In the genomic region with DNA sequence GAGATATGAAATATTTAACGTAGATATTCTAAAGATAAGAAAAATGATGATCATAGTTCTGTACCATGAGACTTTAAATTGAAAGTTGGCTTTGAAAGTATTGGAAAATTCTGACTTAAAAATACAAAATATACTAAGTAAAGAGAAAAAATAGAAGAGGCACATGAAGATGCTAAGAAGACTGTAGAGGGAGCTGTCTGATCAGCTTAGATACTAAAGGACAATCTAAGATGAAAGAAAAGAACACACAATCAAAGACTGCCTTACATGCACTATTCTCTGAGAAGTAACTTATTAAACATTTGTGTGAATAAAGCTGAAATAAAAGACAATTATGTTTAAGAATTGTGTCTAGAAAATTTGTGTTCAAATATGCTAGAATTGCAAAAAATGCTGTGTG, we compare ENCODE assay signal across 2 cellular contexts.
TF ChIP-seq lines count a peak whose summit lies in the region.

No MANE protein-coding gene starts in this region.

TF ChIP-seq in GM12878, 131 proteins besides CTCF, POLR2A, EP300 and RAD21 (continued from another document):
- no peak for TF ChIP-seq HDGF (IDR thresholded peaks at IDR 0.05)

TF ChIP-seq in liver, 16 proteins besides CTCF, POLR2A, EP300 and RAD21 (continued from another document):
- TF ChIP-seq, protein P1, sequence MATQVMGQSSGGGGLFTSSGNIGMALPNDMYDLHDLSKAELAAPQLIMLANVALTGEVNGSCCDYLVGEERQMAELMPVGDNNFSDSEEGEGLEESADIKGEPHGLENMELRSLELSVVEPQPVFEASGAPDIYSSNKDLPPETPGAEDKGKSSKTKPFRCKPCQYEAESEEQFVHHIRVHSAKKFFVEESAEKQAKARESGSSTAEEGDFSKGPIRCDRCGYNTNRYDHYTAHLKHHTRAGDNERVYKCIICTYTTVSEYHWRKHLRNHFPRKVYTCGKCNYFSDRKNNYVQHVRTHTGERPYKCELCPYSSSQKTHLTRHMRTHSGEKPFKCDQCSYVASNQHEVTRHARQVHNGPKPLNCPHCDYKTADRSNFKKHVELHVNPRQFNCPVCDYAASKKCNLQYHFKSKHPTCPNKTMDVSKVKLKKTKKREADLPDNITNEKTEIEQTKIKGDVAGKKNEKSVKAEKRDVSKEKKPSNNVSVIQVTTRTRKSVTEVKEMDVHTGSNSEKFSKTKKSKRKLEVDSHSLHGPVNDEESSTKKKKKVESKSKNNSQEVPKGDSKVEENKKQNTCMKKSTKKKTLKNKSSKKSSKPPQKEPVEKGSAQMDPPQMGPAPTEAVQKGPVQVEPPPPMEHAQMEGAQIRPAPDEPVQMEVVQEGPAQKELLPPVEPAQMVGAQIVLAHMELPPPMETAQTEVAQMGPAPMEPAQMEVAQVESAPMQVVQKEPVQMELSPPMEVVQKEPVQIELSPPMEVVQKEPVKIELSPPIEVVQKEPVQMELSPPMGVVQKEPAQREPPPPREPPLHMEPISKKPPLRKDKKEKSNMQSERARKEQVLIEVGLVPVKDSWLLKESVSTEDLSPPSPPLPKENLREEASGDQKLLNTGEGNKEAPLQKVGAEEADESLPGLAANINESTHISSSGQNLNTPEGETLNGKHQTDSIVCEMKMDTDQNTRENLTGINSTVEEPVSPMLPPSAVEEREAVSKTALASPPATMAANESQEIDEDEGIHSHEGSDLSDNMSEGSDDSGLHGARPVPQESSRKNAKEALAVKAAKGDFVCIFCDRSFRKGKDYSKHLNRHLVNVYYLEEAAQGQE (IDR thresholded peaks at IDR 0.05): no peak
- no peak for TF ChIP-seq FOXA1 (IDR thresholded peaks at IDR 0.05)
- TF ChIP-seq, protein P2, sequence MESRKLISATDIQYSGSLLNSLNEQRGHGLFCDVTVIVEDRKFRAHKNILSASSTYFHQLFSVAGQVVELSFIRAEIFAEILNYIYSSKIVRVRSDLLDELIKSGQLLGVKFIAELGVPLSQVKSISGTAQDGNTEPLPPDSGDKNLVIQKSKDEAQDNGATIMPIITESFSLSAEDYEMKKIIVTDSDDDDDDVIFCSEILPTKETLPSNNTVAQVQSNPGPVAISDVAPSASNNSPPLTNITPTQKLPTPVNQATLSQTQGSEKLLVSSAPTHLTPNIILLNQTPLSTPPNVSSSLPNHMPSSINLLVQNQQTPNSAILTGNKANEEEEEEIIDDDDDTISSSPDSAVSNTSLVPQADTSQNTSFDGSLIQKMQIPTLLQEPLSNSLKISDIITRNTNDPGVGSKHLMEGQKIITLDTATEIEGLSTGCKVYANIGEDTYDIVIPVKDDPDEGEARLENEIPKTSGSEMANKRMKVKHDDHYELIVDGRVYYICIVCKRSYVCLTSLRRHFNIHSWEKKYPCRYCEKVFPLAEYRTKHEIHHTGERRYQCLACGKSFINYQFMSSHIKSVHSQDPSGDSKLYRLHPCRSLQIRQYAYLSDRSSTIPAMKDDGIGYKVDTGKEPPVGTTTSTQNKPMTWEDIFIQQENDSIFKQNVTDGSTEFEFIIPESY (IDR thresholded peaks at IDR 0.05): no peak
- TF ChIP-seq, protein P3, sequence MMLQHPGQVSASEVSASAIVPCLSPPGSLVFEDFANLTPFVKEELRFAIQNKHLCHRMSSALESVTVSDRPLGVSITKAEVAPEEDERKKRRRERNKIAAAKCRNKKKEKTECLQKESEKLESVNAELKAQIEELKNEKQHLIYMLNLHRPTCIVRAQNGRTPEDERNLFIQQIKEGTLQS (IDR thresholded peaks at IDR 0.05): no peak
- no peak for TF ChIP-seq EGR1 (IDR thresholded peaks at IDR 0.05; ENCODE audit: low read depth in 2 of 2)
- TF ChIP-seq RXRA (IDR thresholded peaks at IDR 0.05): no peak
- no peak for TF ChIP-seq HNF4A (conservative IDR thresholded peaks at IDR 0.05)
- no peak for TF ChIP-seq FOXA2 (IDR thresholded peaks at IDR 0.05)
